Comparison of ENCODE assay signal across 14 cellular contexts in the genomic region with DNA sequence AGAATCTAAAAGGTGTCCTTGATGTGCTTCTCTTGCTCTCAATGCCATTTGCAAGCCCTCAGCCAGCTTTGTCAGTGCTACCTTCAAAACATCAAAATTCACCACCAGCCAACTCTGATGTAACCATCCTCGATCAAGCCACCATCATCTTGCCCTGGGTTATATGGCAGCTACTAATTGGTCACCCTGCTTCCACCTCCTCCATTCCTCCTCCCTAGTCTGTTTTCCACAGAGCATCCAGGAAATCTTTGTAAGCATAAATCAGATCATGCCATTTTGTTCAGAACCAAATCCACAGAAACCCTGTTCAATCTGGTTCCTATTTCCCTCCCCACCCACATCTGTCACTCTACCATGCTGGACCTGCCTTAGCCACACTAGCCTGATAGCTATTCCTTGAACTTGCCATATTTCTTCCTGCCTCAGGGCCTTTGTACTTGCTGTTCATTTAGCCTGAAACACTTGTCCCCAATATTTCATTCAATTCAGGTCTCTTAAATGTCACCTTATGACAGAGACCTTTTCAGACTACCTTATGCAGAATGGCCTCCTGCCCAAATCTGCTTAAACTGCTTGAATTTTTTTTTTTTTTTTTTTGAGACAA. TPM values are rescaled to one million over a fixed set of nuclear protein-coding genes. Genes with fewer than 3 reads are reported as not detected.
A peak's percentile ranks its signal among the peaks of the same experiment; 100 is the strongest.
DNase-seq lines count a peak whose midpoint lies in the region; ATAC-seq and TF ChIP-seq lines count a peak whose summit lies in the region.
"Had no signal": no experiment of that assay in that cellular context is flagged by ENCODE, and none has a peak within 500 bp of the region (broad histone marks: within the 10 kb centered on the region; RNA-seq: fewer than 3 reads in every experiment).

No MANE protein-coding gene starts in this region.

- H3K9me3 ChIP-seq in T-helper 17 cell (ENCODE audit: control insufficient read depth, low read length, poor library complexity, severe bottlenecking) = no peaks in the 10 kb centered on the region
- H3K9me3 ChIP-seq in gastroesophageal sphincter = no peaks in the 10 kb centered on the region
- H3K9me3 ChIP-seq: A549 had no signal

- H3K36me3 Mint-ChIP-seq in T-helper 2 cell treated with Interferon-gamma antibody and Interleukin-4, amounts not matched to agents 5 μg/mL and 100 μg/mL, for 36 hours (ENCODE audit: low read depth) = peaks cover 14% of the 10 kb centered on the region
- peaks cover 2% of the 10 kb centered on the region for H3K36me3 Mint-ChIP-seq in T-helper 17 cell (ENCODE audit: low read depth)
- peaks cover 17% of the 10 kb centered on the region for H3K36me3 Mint-ChIP-seq in stimulated activated effector memory CD8-positive, alpha-beta T cell treated with anti-CD3 and anti-CD28 coated beads, Interleukin-12 subunit alpha, Interleukin-12 subunit beta, amount 100 ng/mL, for 72 hours

- WGBS in gastroesophageal sphincter (ENCODE audit: low coverage in 1 of 2), 2 donors = 57 to 75% methylated on average over 1 of the region's 1 CpG

- H3K36me3 ChIP-seq in gastroesophageal sphincter = no peaks in the 10 kb centered on the region

- no peak for ATAC-seq in T-helper 17 cell
- ATAC-seq in gastroesophageal sphincter = no peak
- no peak for ATAC-seq in stimulated activated effector memory CD8-positive, alpha-beta T cell treated with anti-CD3 and anti-CD28 coated beads, Interleukin-12 subunit alpha, Interleukin-12 subunit beta, amount 100 ng/mL, for 72 hours
- ATAC-seq: A549, HepG2 had no signal

- no peak for TF ChIP-seq EP300 in gastroesophageal sphincter (IDR thresholded peaks at IDR 0.05)

- H3K4me1 Mint-ChIP-seq in T-helper 2 cell treated with Interferon-gamma antibody and Interleukin-4, amounts not matched to agents 5 μg/mL and 100 μg/mL, for 36 hours (ENCODE audit: low read depth) = peaks cover 37% of the 10 kb centered on the region
- peaks cover 39% of the 10 kb centered on the region for H3K4me1 Mint-ChIP-seq in T-helper 17 cell
- peaks cover 41% of the 10 kb centered on the region for H3K4me1 Mint-ChIP-seq in stimulated activated effector memory CD8-positive, alpha-beta T cell treated with anti-CD3 and anti-CD28 coated beads, Interleukin-12 subunit alpha, Interleukin-12 subunit beta, amount 100 ng/mL, for 72 hours

- no peak for DNase-seq in T-helper 2 cell treated with Interferon-gamma antibody and Interleukin-4, amounts not matched to agents 5 μg/mL and 100 μg/mL, for 36 hours (ENCODE audit: low spot score)
- DNase-seq in T-helper 2 cell (no peak), T-helper 17 cell (no peak), SIG-M5 treated with dmso at 0.1 percent for 504 hours (lab: John Stamatoyannopoulos, UW; ENCODE audit: unreplicated experiment) (no peak), NCI-H345 (lab: John Stamatoyannopoulos, UW) (no peak), NCI-H1436 treated with DMSO at 0.1 percent for 48 hours (lab: John Stamatoyannopoulos, UW) (no peak)
- DNase-seq in stimulated activated effector memory CD8-positive, alpha-beta T cell treated with anti-CD3 and anti-CD28 coated beads, Interleukin-12 subunit alpha, Interleukin-12 subunit beta, amount 100 ng/mL, for 72 hours (ENCODE audit: low spot score in 2 of 2) = no peak
- DNase-seq: activated naive CD4-positive, alpha-beta T cell; DMS79; NCI-H1417 treated with DMSO at 0.1 percent for 48 hours; NCI-H526 had no signal

- no peaks in the 10 kb centered on the region for H3K27me3 ChIP-seq in gastroesophageal sphincter

- TF ChIP-seq POLR2A in gastroesophageal sphincter (IDR thresholded peaks at IDR 0.05) = no peak

- no peak overlapping the region for H3K4me3 ChIP-seq in gastroesophageal sphincter
- H3K4me3 ChIP-seq: A549 had no signal

- H3K27ac ChIP-seq in gastroesophageal sphincter = peak overlapping the region in 3 of 4 donors; percentile 1 to 94 (median 91)

- H3K4me1 ChIP-seq in gastroesophageal sphincter = peaks cover 0 to 33% (median 14%) of the 10 kb centered on the region in 3 donors

- H3K27ac Mint-ChIP-seq in T-helper 2 cell treated with Interferon-gamma antibody and Interleukin-4, amounts not matched to agents 5 μg/mL and 100 μg/mL, for 36 hours = peak overlapping the region; percentile 97
- H3K27ac Mint-ChIP-seq in T-helper 17 cell = peak overlapping the region; percentile 98
- H3K27ac Mint-ChIP-seq in stimulated activated effector memory CD8-positive, alpha-beta T cell treated with anti-CD3 and anti-CD28 coated beads, Interleukin-12 subunit alpha, Interleukin-12 subunit beta, amount 100 ng/mL, for 72 hours = peak overlapping the region; percentile 99

- TF ChIP-seq CTCF in gastroesophageal sphincter (IDR thresholded peaks at IDR 0.05) = no peak

- H3K9me3 Mint-ChIP-seq in T-helper 2 cell treated with Interferon-gamma antibody and Interleukin-4, amounts not matched to agents 5 μg/mL and 100 μg/mL, for 36 hours = no peaks in the 10 kb centered on the region
- H3K9me3 Mint-ChIP-seq in stimulated activated effector memory CD8-positive, alpha-beta T cell treated with anti-CD3 and anti-CD28 coated beads, Interleukin-12 subunit alpha, Interleukin-12 subunit beta, amount 100 ng/mL, for 72 hours = no peaks in the 10 kb centered on the region

- H3K27me3 Mint-ChIP-seq in T-helper 2 cell treated with Interferon-gamma antibody and Interleukin-4, amounts not matched to agents 5 μg/mL and 100 μg/mL, for 36 hours (ENCODE audit: low read depth) = no peaks in the 10 kb centered on the region
- no peaks in the 10 kb centered on the region for H3K27me3 Mint-ChIP-seq in T-helper 17 cell

- H3K4me3 Mint-ChIP-seq in T-helper 2 cell treated with Interferon-gamma antibody and Interleukin-4, amounts not matched to agents 5 μg/mL and 100 μg/mL, for 36 hours = peak overlapping the region; percentile 90
- H3K4me3 Mint-ChIP-seq in T-helper 17 cell = peak overlapping the region; percentile 90
- peak overlapping the region; percentile 97 for H3K4me3 Mint-ChIP-seq in stimulated activated effector memory CD8-positive, alpha-beta T cell treated with anti-CD3 and anti-CD28 coated beads, Interleukin-12 subunit alpha, Interleukin-12 subunit beta, amount 100 ng/mL, for 72 hours

RNA-seq across cellular contexts. Expression of a gene that starts 1.9 kb away (rescaled TPM):
- total RNA-seq in T-helper 17 cell (100 to 1,000 TPM; 106 to 126 TPM), gastroesophageal sphincter (10 to 100 TPM; 22.9 to 43.3 (median 31.0) TPM)
